ENCODE assay signal across 8 cellular contexts in genomic region chr10:20858292-20859124, GRCh38. TPM values are rescaled to one million over a fixed set of nuclear protein-coding genes. Genes with fewer than 3 reads are reported as not detected.
DNase-seq lines count a peak whose midpoint lies in the region; ATAC-seq, FAIRE-seq and TF ChIP-seq lines count a peak whose summit lies in the region.

No MANE protein-coding gene starts in this region.

- H3K27ac ChIP-seq in DND-41 (ENCODE audit: low read length) (no peak overlapping the region), kidney (ENCODE audit: low read depth in 2 of 2, low read length in 2 of 2) (no peak overlapping the region)

- no peaks in the 10 kb centered on the region for H3K9me3 ChIP-seq in DND-41 (ENCODE audit: insufficient read depth, low read length, severe bottlenecking)
- no peaks in the 10 kb centered on the region for H3K9me3 ChIP-seq in kidney (ENCODE audit: control insufficient read depth in 1 of 2, low read length in 2 of 2)

- no peaks in the 10 kb centered on the region for H3K79me2 ChIP-seq in DND-41 (ENCODE audit: insufficient read depth, low read length)

- no peak overlapping the region for H3K4me2 ChIP-seq in DND-41 (ENCODE audit: insufficient read depth, low read length)

- no peak overlapping the region for H3K9ac ChIP-seq in DND-41 (ENCODE audit: low read depth, low read length)
- no peak overlapping the region for H3K9ac ChIP-seq in kidney (ENCODE audit: low read length in 2 of 2)

- H3K4me1 ChIP-seq in DND-41 (ENCODE audit: insufficient read depth, low read length) (no peaks in the 10 kb centered on the region), kidney (ENCODE audit: control insufficient read depth in 1 of 2, insufficient read depth in 1 of 2, low read depth in 1 of 2, low read length in 2 of 2) (no peaks in the 10 kb centered on the region)

- H3K4me3 ChIP-seq in DND-41 (ENCODE audit: low read depth in 1 of 2, low read length in 2 of 2) (no peak overlapping the region), kidney (ENCODE audit: low read length in 2 of 2) (no peak overlapping the region)

- intact Hi-C loops in kidney (cut with DNase I) = loop anchor here (5.0 kb wide), 1 partner anchor 409 kb away; no protein-coding TSS in a partner anchor

- ATAC-seq in DND-41 (ENCODE audit: insufficient read depth, low read depth) = no peak
- no peak for ATAC-seq in HG02970 (IDR thresholded peaks at IDR 0.05; ENCODE audit: low FRiP score, unreplicated experiment)

- H3K27me3 ChIP-seq in DND-41 (ENCODE audit: insufficient read depth, low read length, poor library complexity) = no peaks in the 10 kb centered on the region

- TF ChIP-seq CTCF in DND-41 (IDR thresholded peaks at IDR 0.05; ENCODE audit: borderline replicate concordance, extremely low read depth, low read length, poor library complexity, severe bottlenecking) (peak; percentile 58), kidney (IDR thresholded peaks at IDR 0.05; ENCODE audit: borderline replicate concordance, extremely low read depth, insufficient read depth) (no peak)

- no peak overlapping the region for H2AFZ ChIP-seq in DND-41 (ENCODE audit: low read depth, low read length)

- FAIRE-seq in kidney (lab: Jason Lieb, UNC) = peak; percentile 97

- DNase-seq in DND-41 = no peak
- DNase-seq in HT-29 (ENCODE audit: low spot score) = peak; percentile 51
- peak; percentile 54 for DNase-seq in SW480 (ENCODE audit: low spot score)
- no peak for DNase-seq in kidney
- no peak for DNase-seq in T-helper 9 cell
- DNase-seq in stimulated activated CD4-positive, alpha-beta T cell treated with anti-CD3 and anti-CD28 coated beads, Interleukin-4, amount 100 ng/mL, for 1 hour = no peak
- no peak for DNase-seq in T1000 (lab: John Stamatoyannopoulos, UW)

- no peaks in the 10 kb centered on the region for H3K36me3 ChIP-seq in DND-41 (ENCODE audit: insufficient read depth, low read length)
- no peaks in the 10 kb centered on the region for H3K36me3 ChIP-seq in kidney (ENCODE audit: control insufficient read depth in 1 of 2, insufficient read depth in 2 of 2, low read length in 2 of 2)

- H4K20me1 ChIP-seq in DND-41 (ENCODE audit: insufficient read depth, low read length) = no peaks in the 10 kb centered on the region; the same call in 1 of the 2 replicates

RNA-seq across cellular contexts. Expression of gene NEBL, which starts 38.6 kb away (rescaled TPM):
- 0.68 and 2.2 TPM in 2 replicates for total RNA-seq in HT-29 (2014; rRNA removed; shearing (Covaris generic))
- 21.2 TPM for total RNA-seq in kidney
- polyA plus RNA-seq in kidney (ENCODE audit: insufficient read depth, low read depth, low replicate concordance) = 13.8 TPM

Comparison
In these comparisons a context has a peak if more than half of its experiments do, and no peak if none do; other contexts are left out.
1. DNase-seq: peak in HT-29 (single experiment) and SW480 (single experiment); none in DND-41 (single experiment), kidney (single experiment), T-helper 9 cell (single experiment), stimulated activated CD4-positive, alpha-beta T cell treated with anti-CD3 and anti-CD28 coated beads, Interleukin-4, amount 100 ng/mL, for 1 hour (single experiment) and T1000 (single experiment).